9 cellular contexts compared by ENCODE assay signal in the genomic region with DNA sequence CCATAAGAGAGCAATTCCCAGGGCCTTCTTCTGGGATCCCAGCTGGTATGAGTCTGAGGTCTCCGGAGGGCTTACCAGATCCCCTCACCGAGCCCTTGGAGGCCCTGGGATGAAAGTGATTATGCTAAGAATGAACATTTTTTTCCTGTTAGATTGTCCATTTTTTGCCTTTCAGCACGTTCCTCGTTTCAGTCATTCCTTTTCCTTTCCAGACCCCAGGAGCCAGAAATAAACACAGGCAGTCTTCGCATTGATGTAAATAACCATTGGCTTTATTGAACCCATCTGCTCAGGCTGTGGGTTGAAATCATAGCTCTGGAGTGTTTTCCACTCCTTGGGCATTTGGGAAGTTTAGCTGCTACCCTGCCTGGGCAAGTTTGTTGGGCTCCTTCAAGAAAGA.
"Had no signal": no experiment of that assay in that cellular context is flagged by ENCODE, and none has a peak within 500 bp of the region (broad histone marks: within the 10 kb centered on the region; RNA-seq: fewer than 3 reads in every experiment).

No MANE protein-coding gene starts in this region.

- H3K4me3 ChIP-seq: GM23248, HAP-1 had no signal

- H3K27ac Mint-ChIP-seq: HFFc6, IgD-negative memory B cell had no signal

- H3K4me1 Mint-ChIP-seq: IgD-negative memory B cell had no signal

- FAIRE-seq: HepG2 had no signal

- H3K36me3 Mint-ChIP-seq: IgD-negative memory B cell had no signal

- H3K4me1 ChIP-seq: HAP-1 had no signal

- H3K4me3 Mint-ChIP-seq: HFFc6, IgD-negative memory B cell had no signal

- H3K9me3 ChIP-seq: HAP-1 had no signal

- DNase-seq: GM23248, GOT3, H7, HFFc6, KBM-7 had no signal

- H3K27me3 Mint-ChIP-seq: IgD-negative memory B cell had no signal

- H3K27ac ChIP-seq: GM23248, HL-60 had no signal

- H3K36me3 ChIP-seq: HAP-1 had no signal

- H2AFZ ChIP-seq: GM23248 had no signal
